Comparison of ENCODE assay signal across 20 cellular contexts in the genomic region with DNA sequence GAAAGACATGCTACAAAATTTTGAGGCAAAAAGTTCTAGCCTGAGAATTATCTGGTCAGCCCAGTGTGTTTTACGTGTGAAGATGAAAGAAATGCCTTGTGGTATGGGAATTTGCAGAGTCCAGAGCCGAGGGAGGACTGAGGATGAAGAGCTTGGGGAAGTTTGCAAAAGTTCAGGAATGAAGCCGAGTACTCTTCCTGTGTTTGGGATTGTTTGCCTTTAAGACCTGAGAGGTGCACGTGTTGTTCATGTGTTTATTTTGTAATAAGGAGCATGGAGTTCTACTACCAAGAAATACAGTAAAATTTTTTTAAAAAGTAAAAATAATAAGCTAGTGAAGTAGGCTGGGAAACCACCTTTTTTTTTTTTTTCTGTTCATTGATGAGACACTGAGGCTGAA.
"Had no signal": no experiment of that assay in that cellular context is flagged by ENCODE, and none has a peak within 500 bp of the region (broad histone marks: within the 10 kb centered on the region; RNA-seq: fewer than 3 reads in every experiment).

No MANE protein-coding gene starts in this region.

- H3K4me3 Mint-ChIP-seq: activated CD4-positive, alpha-beta T cell treated with anti-CD3 and anti-CD28 coated beads, Interleukin-2, amount 10 ng/mL, durations not matched to agents 7 days and 5 days; activated CD8-positive, alpha-beta T cell treated with anti-CD3 and anti-CD28 coated beads, Interleukin-2, amount 10 ng/mL, durations not matched to agents 7 days and 5 days; activated naive CD4-positive, alpha-beta T cell treated with anti-CD3 and anti-CD28 coated beads, Interleukin-2, amount 10 ng/mL, durations not matched to agents 7 days and 5 days; dendritic cell treated with granulocyte-macrophage colony-stimulating factor and Interleukin-4, amounts not matched to agents 40 ng/mL and 50 ng/mL, for 4 days; stimulated activated naive CD8-positive, alpha-beta T cell treated with anti-CD3 and anti-CD28 coated beads, Interleukin-15, Interleukin-2, amounts not matched to agents 100 ng/mL and 50 ng/mL, for 24 hours had no signal

- H3K36me3 ChIP-seq: esophagus squamous epithelium, neutrophil, suprapubic skin, transverse colon had no signal

- H3K36me3 Mint-ChIP-seq: activated naive CD4-positive, alpha-beta T cell treated with anti-CD3 and anti-CD28 coated beads, Interleukin-2, amount 10 ng/mL, durations not matched to agents 7 days and 5 days had no signal

- H3K4me3 ChIP-seq: esophagus squamous epithelium, suprapubic skin, transverse colon had no signal

- ATAC-seq: activated CD4-positive, CD25-positive, alpha-beta regulatory T cell treated with anti-CD3 and anti-CD28 coated beads, Interleukin-2, amount 50 U/mL, for 24 hours; activated CD8-positive, alpha-beta T cell treated with anti-CD3 and anti-CD28 coated beads, Interleukin-2, amount 10 ng/mL, durations not matched to agents 7 days and 5 days; left colon had no signal

- H3K27ac ChIP-seq: esophagus squamous epithelium, neutrophil had no signal

- H3K9me3 Mint-ChIP-seq: activated naive CD4-positive, alpha-beta T cell treated with anti-CD3 and anti-CD28 coated beads, Interleukin-2, amount 10 ng/mL, durations not matched to agents 7 days and 5 days; dendritic cell treated with granulocyte-macrophage colony-stimulating factor and Interleukin-4, amounts not matched to agents 40 ng/mL and 50 ng/mL, for 4 days; stimulated activated naive CD8-positive, alpha-beta T cell treated with anti-CD3 and anti-CD28 coated beads, Interleukin-15, Interleukin-2, amounts not matched to agents 100 ng/mL and 50 ng/mL, for 24 hours had no signal

- H3K27ac Mint-ChIP-seq: activated CD4-positive, alpha-beta T cell treated with anti-CD3 and anti-CD28 coated beads, Interleukin-2, amount 10 ng/mL, durations not matched to agents 7 days and 5 days; activated CD8-positive, alpha-beta T cell treated with anti-CD3 and anti-CD28 coated beads, Interleukin-2, amount 10 ng/mL, durations not matched to agents 7 days and 5 days; activated naive CD4-positive, alpha-beta T cell treated with anti-CD3 and anti-CD28 coated beads, Interleukin-2, amount 10 ng/mL, durations not matched to agents 7 days and 5 days; dendritic cell treated with granulocyte-macrophage colony-stimulating factor and Interleukin-4, amounts not matched to agents 40 ng/mL and 50 ng/mL, for 4 days; stimulated activated naive CD8-positive, alpha-beta T cell treated with anti-CD3 and anti-CD28 coated beads, Interleukin-15, Interleukin-2, amounts not matched to agents 100 ng/mL and 50 ng/mL, for 24 hours had no signal

- H3K9me3 ChIP-seq: esophagus squamous epithelium, neutrophil, suprapubic skin, transverse colon had no signal

- FAIRE-seq: endothelial cell of umbilical vein, islet of Langerhans had no signal

- DNase-seq: activated CD4-positive, alpha-beta T cell treated with anti-CD3 and anti-CD28 coated beads, Interleukin-2, amount 10 ng/mL, durations not matched to agents 7 days and 5 days; activated CD8-positive, alpha-beta memory T cell treated with anti-CD3 and anti-CD28 coated beads, Interleukin-2, amount 50 U/mL, for 4 hours; activated CD8-positive, alpha-beta T cell treated with anti-CD3 and anti-CD28 coated beads, Interleukin-2, amount 10 ng/mL, durations not matched to agents 7 days and 5 days; activated effector memory CD4-positive, alpha-beta T cell treated with Interleukin-2 at 50 U/mL for 16 hours; activated naive CD4-positive, alpha-beta T cell treated with anti-CD3 and anti-CD28 coated beads, Interleukin-2, amount 10 ng/mL, durations not matched to agents 7 days and 5 days; activated T-cell treated with anti-CD3 and anti-CD28 coated beads, Interleukin-2, amount 50 U/mL, for 48 hours; effector CD8-positive, alpha-beta T cell; esophagus squamous epithelium; left colon; retina; T-helper 1 cell; T1000; transverse colon had no signal

- H3K27me3 ChIP-seq: esophagus squamous epithelium, suprapubic skin, transverse colon had no signal
